21 cellular contexts compared by ENCODE assay signal in genomic region chr5:135241536-135241935, GRCh38.
A peak's percentile ranks its signal among the peaks of the same experiment; 100 is the strongest.
DNase-seq lines count a peak whose midpoint lies in the region; ATAC-seq, FAIRE-seq and TF ChIP-seq lines count a peak whose summit lies in the region.
"Had no signal": no experiment of that assay in that cellular context is flagged by ENCODE, and none has a peak within 500 bp of the region (broad histone marks: within the 10 kb centered on the region; RNA-seq: fewer than 3 reads in every experiment).

No MANE protein-coding gene starts in this region.

- H3K36me3 ChIP-seq in astrocyte (ENCODE audit: insufficient read depth, low read length) (no peaks in the 10 kb centered on the region), lung (ENCODE audit: control insufficient read depth in 2 of 2, insufficient read depth in 2 of 2, low read length in 2 of 2) (no peaks in the 10 kb centered on the region), thyroid gland (no peaks in the 10 kb centered on the region), PC-9 (ENCODE audit: low read depth) (no peaks in the 10 kb centered on the region)
- H3K36me3 ChIP-seq: pancreas, spleen had no signal

- no peak for TF ChIP-seq POLR2A in thyroid gland (IDR thresholded peaks at IDR 0.05)

- no peaks in the 10 kb centered on the region for H3K36me3 Mint-ChIP-seq in activated T-cell treated with anti-CD3 and anti-CD28 coated beads, Interleukin-2, amount 50 U/mL, for 72 hours (ENCODE audit: insufficient read depth in 2 of 2)
- no peaks in the 10 kb centered on the region for H3K36me3 Mint-ChIP-seq in astrocyte (ENCODE audit: low read depth, unreplicated experiment)
- no peaks in the 10 kb centered on the region for H3K36me3 Mint-ChIP-seq in progenitor cell of endocrine pancreas (ENCODE audit: insufficient read depth)
- H3K36me3 Mint-ChIP-seq: activated naive CD4-positive, alpha-beta T cell treated with anti-CD3 and anti-CD28 coated beads, Interleukin-2, amount 50 U/mL, for 72 hours; CD4-positive, CD25-positive, alpha-beta regulatory T cell; stimulated activated naive B cell treated with anti-CD40 and anti-IgM and Interleukin-4, amounts not matched to agents 10 μg/mL and 1 μg/mL and 100 μg/mL, for 72 hours had no signal

- H3F3A ChIP-seq in PC-9 (ENCODE audit: insufficient read depth, low read depth), result peaks cover 18% of the 10 kb centered on the region

- no peak overlapping the region for H3K4me3 ChIP-seq in astrocyte (ENCODE audit: insufficient read depth, low read depth, low read length)
- H3K4me3 ChIP-seq in lung, result no peak overlapping the region
- no peak overlapping the region for H3K4me3 ChIP-seq in thyroid gland (replicated peaks in 1 of 3)
- no peak overlapping the region for H3K4me3 ChIP-seq in PC-9
- H3K4me3 ChIP-seq: A549, pancreas, spleen had no signal

- H4K20me1 ChIP-seq in astrocyte (ENCODE audit: insufficient read depth, low read length), result no peaks in the 10 kb centered on the region
- no peaks in the 10 kb centered on the region for H4K20me1 ChIP-seq in PC-9 (ENCODE audit: insufficient read depth)

- DNase-seq in activated T-cell treated with anti-CD3 and anti-CD28 coated beads, Interleukin-2, amount 50 U/mL, for 48 hours, result peak; percentile 3 to 5
- DNase-seq in activated T-cell treated with anti-CD3 and anti-CD28 coated beads, Interleukin-2, amount 50 U/mL, for 72 hours, result no peak
- DNase-seq in astrocyte (ENCODE audit: low read depth), result no peak
- no peak for DNase-seq in lung (ENCODE audit: low spot score)
- DNase-seq in thyroid gland, result peak in 1 of 2 donors; percentile 12
- no peak for DNase-seq in PC-9
- DNase-seq in progenitor cell of endocrine pancreas (ENCODE audit: low spot score, unreplicated experiment), result no peak
- DNase-seq in SIG-M5 (lab: John Stamatoyannopoulos, UW), result no peak
- DNase-seq: activated CD4-positive, alpha-beta T cell treated with anti-CD3 and anti-CD28 coated beads, Interleukin-2, amount 10 ng/mL, durations not matched to agents 24 days and 14 days; activated T-cell treated with anti-CD3 and anti-CD28 coated beads, Interleukin-2, amount 50 U/mL, for 24 hours; CD4-positive, CD25-positive, alpha-beta regulatory T cell; effector CD4-positive, alpha-beta T cell; H7; hippocampal formation; NCI-H526 treated with DMSO at 0.1 percent for 48 hours; stimulated activated naive B cell treated with anti-CD40 and anti-IgM and Interleukin-4, amounts not matched to agents 10 μg/mL and 1 μg/mL and 100 μg/mL, for 72 hours had no signal

- BruUV-seq in PC-9 (replicated peaks; lab: Mats Ljungman, UMichigan), result no TSS peak

- no peak for TF ChIP-seq CTCF in astrocyte (IDR thresholded peaks at IDR 0.05; ENCODE audit: insufficient read depth, low read depth, low read length)
- TF ChIP-seq CTCF in lung (IDR thresholded peaks at IDR 0.05; ENCODE audit: control extremely low read depth, extremely low read depth), result no peak
- no peak for TF ChIP-seq CTCF in thyroid gland (IDR thresholded peaks at IDR 0.05)
- TF ChIP-seq CTCF in PC-9 (conservative IDR thresholded peaks at IDR 0.05), result no peak
- TF ChIP-seq CTCF in progenitor cell of endocrine pancreas (IDR thresholded peaks at IDR 0.05; ENCODE audit: unreplicated experiment), result no peak

- no peak overlapping the region for H3K27ac Mint-ChIP-seq in activated T-cell treated with anti-CD3 and anti-CD28 coated beads, Interleukin-2, amount 50 U/mL, for 72 hours
- H3K27ac Mint-ChIP-seq in astrocyte (ENCODE audit: unreplicated experiment) (no peak overlapping the region), progenitor cell of endocrine pancreas (no peak overlapping the region)
- H3K27ac Mint-ChIP-seq: activated CD4-positive, alpha-beta T cell treated with anti-CD3 and anti-CD28 coated beads, Interleukin-2, amount 10 ng/mL, durations not matched to agents 24 days and 14 days; activated naive CD4-positive, alpha-beta T cell treated with anti-CD3 and anti-CD28 coated beads, Interleukin-2, amount 50 U/mL, for 72 hours; activated T-cell treated with anti-CD3 and anti-CD28 coated beads, Interleukin-2, amount 50 U/mL, for 24 hours; IgD-negative memory B cell; stimulated activated naive B cell treated with anti-CD40 and anti-IgM and Interleukin-4, amounts not matched to agents 10 μg/mL and 1 μg/mL and 100 μg/mL, for 72 hours had no signal

- POLR2A ChIA-PET in PC-9 (lab: Charles Lee; ENCODE audit: unreplicated experiment), result no interaction called here

- no peak overlapping the region for H3K9ac ChIP-seq in astrocyte (ENCODE audit: low read length)

- H3K79me2 ChIP-seq in astrocyte (ENCODE audit: insufficient read depth, low read length) (no peaks in the 10 kb centered on the region), PC-9 (ENCODE audit: low read depth) (no peaks in the 10 kb centered on the region)

- H3K9me2 ChIP-seq in PC-9 (ENCODE audit: insufficient read depth), result 0 out of 2 replicates have a peak, but pooled peaks cover 3% of the 10 kb centered on the region

- no peaks in the 10 kb centered on the region for H3K9me3 Mint-ChIP-seq in activated T-cell treated with anti-CD3 and anti-CD28 coated beads, Interleukin-2, amount 50 U/mL, for 72 hours
- H3K9me3 Mint-ChIP-seq in astrocyte (ENCODE audit: unreplicated experiment) (peaks cover 3% of the 10 kb centered on the region), progenitor cell of endocrine pancreas (ENCODE audit: low read depth) (no peaks in the 10 kb centered on the region)
- H3K9me3 Mint-ChIP-seq: activated CD4-positive, alpha-beta T cell treated with anti-CD3 and anti-CD28 coated beads, Interleukin-2, amount 10 ng/mL, durations not matched to agents 24 days and 14 days; activated naive CD4-positive, alpha-beta T cell treated with anti-CD3 and anti-CD28 coated beads, Interleukin-2, amount 50 U/mL, for 72 hours; activated T-cell treated with anti-CD3 and anti-CD28 coated beads, Interleukin-2, amount 50 U/mL, for 24 hours; IgD-negative memory B cell; stimulated activated naive B cell treated with anti-CD40 and anti-IgM and Interleukin-4, amounts not matched to agents 10 μg/mL and 1 μg/mL and 100 μg/mL, for 72 hours had no signal

- H3K27ac ChIP-seq in astrocyte (ENCODE audit: low read depth, low read length) (no peak overlapping the region), lung (ENCODE audit: low read depth in 1 of 2, low read length in 1 of 2) (peak overlapping the region; percentile 71), thyroid gland (peak overlapping the region; percentile 87 to 94 (median 92)), PC-9 (no peak overlapping the region)
- H3K27ac ChIP-seq: pancreas, spleen had no signal

- intact Hi-C loops in thyroid gland (cut with DNase I) (no loop called here), PC-9 (cut with micrococcal nuclease; ENCODE audit: unreplicated experiment) (no loop called here)

- ATAC-seq in activated T-cell treated with anti-CD3 and anti-CD28 coated beads, Interleukin-2, amount 50 U/mL, for 72 hours (replicated peaks in 1 of 2), result no peak
- no peak for ATAC-seq in lung (ENCODE audit: insufficient read depth, low FRiP score)
- ATAC-seq: A549; activated naive CD4-positive, alpha-beta T cell treated with anti-CD3 and anti-CD28 coated beads, Interleukin-2, amount 50 U/mL, for 72 hours; pancreas; stimulated activated naive B cell treated with anti-CD40 and anti-IgM and Interleukin-4, amounts not matched to agents 10 μg/mL and 1 μg/mL and 100 μg/mL, for 72 hours had no signal

- H2AFZ ChIP-seq in astrocyte (ENCODE audit: low read depth, low read length) (no peak overlapping the region), PC-9 (no peak overlapping the region)

- no peak for FAIRE-seq in astrocyte (lab: Jason Lieb, UNC)
- FAIRE-seq: A549, pancreas had no signal

- H3K4me1 ChIP-seq in astrocyte (ENCODE audit: insufficient read depth, low read length), result peaks cover 37% of the 10 kb centered on the region
- peaks cover 0 to 13% of the 10 kb centered on the region in 2 donors for H3K4me1 ChIP-seq in lung (ENCODE audit: control insufficient read depth in 2 of 2, insufficient read depth in 2 of 2, low read length in 2 of 2)
- H3K4me1 ChIP-seq in thyroid gland, result peaks cover 44 to 56% of the 10 kb centered on the region in 2 donors
- peaks cover 20% of the 10 kb centered on the region for H3K4me1 ChIP-seq in PC-9 (replicated peaks; ENCODE audit: insufficient read depth)
- H3K4me1 ChIP-seq: pancreas had no signal

- H3K9me3 ChIP-seq in astrocyte (ENCODE audit: insufficient read depth, low read depth, low read length) (no peaks in the 10 kb centered on the region), lung (ENCODE audit: control insufficient read depth in 2 of 2, insufficient read depth in 1 of 2, low read length in 1 of 2) (no peaks in the 10 kb centered on the region), thyroid gland (no peaks in the 10 kb centered on the region), PC-9 (ENCODE audit: insufficient read depth, low read depth) (no peaks in the 10 kb centered on the region)
- H3K9me3 ChIP-seq: A549, pancreas, spleen had no signal

- H3K27me3 ChIP-seq in astrocyte (ENCODE audit: insufficient read depth, low read length) (no peaks in the 10 kb centered on the region), lung (ENCODE audit: control insufficient read depth, insufficient read depth) (no peaks in the 10 kb centered on the region), thyroid gland (no peaks in the 10 kb centered on the region), PC-9 (ENCODE audit: insufficient read depth, low read depth) (no peaks in the 10 kb centered on the region)
- H3K27me3 ChIP-seq: pancreas had no signal

- CTCF ChIA-PET in PC-9 (lab: Charles Lee), result interaction anchor here (0.6 kb wide), 1 partner anchor 41 kb away, joined by 4 read pairs; no protein-coding TSS in a partner anchor

- no peaks in the 10 kb centered on the region for H3K27me3 Mint-ChIP-seq in activated T-cell treated with anti-CD3 and anti-CD28 coated beads, Interleukin-2, amount 50 U/mL, for 72 hours (ENCODE audit: low read depth)
- peaks cover 20% of the 10 kb centered on the region for H3K27me3 Mint-ChIP-seq in astrocyte (ENCODE audit: low read depth, unreplicated experiment)
- peaks cover 26% of the 10 kb centered on the region for H3K27me3 Mint-ChIP-seq in progenitor cell of endocrine pancreas
- H3K27me3 Mint-ChIP-seq: activated CD4-positive, alpha-beta T cell treated with anti-CD3 and anti-CD28 coated beads, Interleukin-2, amount 10 ng/mL, durations not matched to agents 24 days and 14 days; activated T-cell treated with anti-CD3 and anti-CD28 coated beads, Interleukin-2, amount 50 U/mL, for 24 hours; CD4-positive, CD25-positive, alpha-beta regulatory T cell; stimulated activated naive B cell treated with anti-CD40 and anti-IgM and Interleukin-4, amounts not matched to agents 10 μg/mL and 1 μg/mL and 100 μg/mL, for 72 hours had no signal

- H3K4me1 Mint-ChIP-seq in activated T-cell treated with anti-CD3 and anti-CD28 coated beads, Interleukin-2, amount 50 U/mL, for 72 hours (ENCODE audit: low read depth), result peaks cover 10% of the 10 kb centered on the region
- H3K4me1 Mint-ChIP-seq in astrocyte (ENCODE audit: low read depth, unreplicated experiment) (peaks cover 22% of the 10 kb centered on the region), progenitor cell of endocrine pancreas (ENCODE audit: low read depth) (peaks cover 5% of the 10 kb centered on the region)
- H3K4me1 Mint-ChIP-seq: CD4-positive, CD25-positive, alpha-beta regulatory T cell; IgD-negative memory B cell; stimulated activated naive B cell treated with anti-CD40 and anti-IgM and Interleukin-4, amounts not matched to agents 10 μg/mL and 1 μg/mL and 100 μg/mL, for 72 hours had no signal

- H3K4me2 ChIP-seq in astrocyte (ENCODE audit: low read length), result peak overlapping the region; percentile 53
- H3K4me2 ChIP-seq in PC-9, result no peak overlapping the region
- H3K4me2 ChIP-seq: A549 had no signal

- H3K4me3 Mint-ChIP-seq in activated T-cell treated with anti-CD3 and anti-CD28 coated beads, Interleukin-2, amount 50 U/mL, for 72 hours, result no peak overlapping the region
- H3K4me3 Mint-ChIP-seq in astrocyte (ENCODE audit: unreplicated experiment) (no peak overlapping the region), progenitor cell of endocrine pancreas (ENCODE audit: low read depth) (no peak overlapping the region)
- H3K4me3 Mint-ChIP-seq: activated CD4-positive, alpha-beta T cell treated with anti-CD3 and anti-CD28 coated beads, Interleukin-2, amount 10 ng/mL, durations not matched to agents 24 days and 14 days; activated T-cell treated with anti-CD3 and anti-CD28 coated beads, Interleukin-2, amount 50 U/mL, for 24 hours; CD4-positive, CD25-positive, alpha-beta regulatory T cell; IgD-negative memory B cell; stimulated activated naive B cell treated with anti-CD40 and anti-IgM and Interleukin-4, amounts not matched to agents 10 μg/mL and 1 μg/mL and 100 μg/mL, for 72 hours had no signal

Comparison
In these comparisons a context has a peak if more than half of its experiments do, and no peak if none do; other contexts are left out.
1. DNase-seq: peak in activated T-cell treated with anti-CD3 and anti-CD28 coated beads, Interleukin-2, amount 50 U/mL, for 48 hours (2 of 2); none in activated T-cell treated with anti-CD3 and anti-CD28 coated beads, Interleukin-2, amount 50 U/mL, for 72 hours (0 of 2), astrocyte (single experiment), lung (single experiment), PC-9 (0 of 2), progenitor cell of endocrine pancreas (single experiment) and SIG-M5 (single experiment).
2. H3K27ac ChIP-seq: peak in lung (2 of 2) and thyroid gland (3 of 3); none in astrocyte (single experiment) and PC-9 (single experiment).